8 cellular contexts compared by ENCODE assay signal in the genomic region with DNA sequence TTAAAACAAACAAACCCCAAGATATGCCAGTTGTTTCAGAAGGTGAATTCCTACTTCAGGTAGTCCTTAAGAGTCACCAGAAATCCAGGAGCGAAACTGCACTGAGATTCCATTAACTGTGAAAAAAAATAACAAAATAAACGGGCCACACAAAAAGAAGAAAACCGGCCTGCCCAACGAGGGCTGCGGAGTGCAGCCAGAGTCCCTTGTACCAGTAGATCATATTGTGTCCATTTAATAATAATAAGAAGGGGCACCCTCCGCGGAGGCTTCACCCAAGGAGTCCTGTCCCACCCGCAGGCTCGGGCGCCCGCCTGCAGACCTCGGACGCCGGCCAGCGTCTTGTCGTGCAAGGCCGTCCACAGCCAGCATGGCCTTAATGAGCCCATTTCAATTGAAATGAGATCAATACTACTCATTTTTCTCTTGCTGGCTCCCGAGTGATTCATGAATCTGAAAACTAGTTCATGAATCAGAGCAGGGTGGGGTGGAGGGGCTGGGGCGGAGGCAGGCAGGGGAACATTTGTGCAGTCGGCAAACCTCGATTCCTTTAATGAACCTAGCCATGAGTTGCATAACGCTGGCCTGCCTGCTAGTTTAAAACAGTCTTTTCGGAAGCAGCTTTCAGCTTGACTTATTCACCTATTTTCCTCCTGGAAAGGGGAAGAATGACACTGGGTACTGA.
DNase-seq lines count a peak whose midpoint lies in the region; ATAC-seq, FAIRE-seq and TF ChIP-seq lines count a peak whose summit lies in the region.

No MANE protein-coding gene starts in this region.

- peaks cover 73% of the 10 kb centered on the region for H3K4me1 Mint-ChIP-seq in activated T-helper 2 cell treated with anti-CD3 and anti-CD28 coated beads, Interferon-gamma antibody, Interleukin-2, Interleukin-4, amounts not matched to agents 10 μg/mL and 5 μg/mL and 100 μg/mL, durations not matched to agents 14 hours and 24 hours and 36 hours (ENCODE audit: low read depth)

- POLR2A ChIA-PET in PC-9 (lab: Charles Lee; ENCODE audit: unreplicated experiment), result interaction anchor here (0.6 to 2.3 kb wide), 7 partner anchors 50 to 381 kb away, joined by 3 to 65 read pairs (median 6); no protein-coding TSS in a partner anchor

- ATAC-seq in omental fat pad (ENCODE audit: low FRiP score) (peak; percentile 44), HG02885 (IDR thresholded peaks at IDR 0.05; ENCODE audit: poor library complexity, unreplicated experiment) (no peak)

- H3K27me3 Mint-ChIP-seq in activated T-helper 2 cell treated with anti-CD3 and anti-CD28 coated beads, Interferon-gamma antibody, Interleukin-2, Interleukin-4, amounts not matched to agents 10 μg/mL and 5 μg/mL and 100 μg/mL, durations not matched to agents 14 hours and 24 hours and 36 hours (ENCODE audit: low read depth), result no peaks in the 10 kb centered on the region

- no peaks in the 10 kb centered on the region for H4K20me1 ChIP-seq in PC-9 (ENCODE audit: insufficient read depth)

- WGBS in testis, 2 donors, result 17 to 34% methylated on average over 23 of the region's 23 CpGs

- H2AFZ ChIP-seq in PC-9, result peak overlapping the region; percentile 69

- no peak for TF ChIP-seq CTCF in PC-9 (conservative IDR thresholded peaks at IDR 0.05)
- no peak for TF ChIP-seq CTCF in fibroblast of pulmonary artery (IDR thresholded peaks at IDR 0.05; ENCODE audit: low read length, missing control alignments)
- TF ChIP-seq CTCF in omental fat pad (IDR thresholded peaks at IDR 0.05), result no peak
- no peak for TF ChIP-seq CTCF in testis (IDR thresholded peaks at IDR 0.05)

- H3K4me3 Mint-ChIP-seq in activated T-helper 2 cell treated with anti-CD3 and anti-CD28 coated beads, Interferon-gamma antibody, Interleukin-2, Interleukin-4, amounts not matched to agents 10 μg/mL and 5 μg/mL and 100 μg/mL, durations not matched to agents 14 hours and 24 hours and 36 hours (ENCODE audit: low read depth), result peak overlapping the region; percentile 72

- no peaks in the 10 kb centered on the region for H3K9me3 Mint-ChIP-seq in activated T-helper 2 cell treated with anti-CD3 and anti-CD28 coated beads, Interferon-gamma antibody, Interleukin-2, Interleukin-4, amounts not matched to agents 10 μg/mL and 5 μg/mL and 100 μg/mL, durations not matched to agents 14 hours and 24 hours and 36 hours

- intact Hi-C loops in PC-9 (cut with micrococcal nuclease; ENCODE audit: unreplicated experiment) (loop anchor here (1.0 kb wide), 1 partner anchor 39 kb away; no protein-coding TSS in a partner anchor), testis (cut with DNase I; ENCODE audit: low total_unique reads) (loop anchor here (5.0 to 10.0 kb wide), 3 partner anchors 186 to 354 kb away; no protein-coding TSS in a partner anchor)
- intact Hi-C loops in activated T-helper 2 cell treated with anti-CD3 and anti-CD28 coated beads, Interferon-gamma antibody, Interleukin-2, Interleukin-4, amounts not matched to agents 10 μg/mL and 5 μg/mL and 100 μg/mL, durations not matched to agents 14 hours and 24 hours and 36 hours (cut with micrococcal nuclease), result loop anchor here (1.0 to 5.0 kb wide), 6 partner anchors 8 to 239 kb away; no protein-coding TSS in a partner anchor

- H3K27ac Mint-ChIP-seq in activated T-helper 2 cell treated with anti-CD3 and anti-CD28 coated beads, Interferon-gamma antibody, Interleukin-2, Interleukin-4, amounts not matched to agents 10 μg/mL and 5 μg/mL and 100 μg/mL, durations not matched to agents 14 hours and 24 hours and 36 hours, result peak overlapping the region; percentile 99

- H3K27ac ChIP-seq in PC-9, result peak overlapping the region; percentile 97
- H3K27ac ChIP-seq in testis, result peak overlapping the region; percentile 89 to 96

- peak overlapping the region; percentile 78 for H3K4me2 ChIP-seq in PC-9

- H3K36me3 Mint-ChIP-seq in activated T-helper 2 cell treated with anti-CD3 and anti-CD28 coated beads, Interferon-gamma antibody, Interleukin-2, Interleukin-4, amounts not matched to agents 10 μg/mL and 5 μg/mL and 100 μg/mL, durations not matched to agents 14 hours and 24 hours and 36 hours (ENCODE audit: low read depth), result peaks cover 10% of the 10 kb centered on the region

- DNase-seq in GM19239 (ENCODE audit: insufficient read length, low spot score), result no peak
- peak in 1 of 2 experiments; percentile 90 for DNase-seq in PC-9
- DNase-seq in activated T-helper 2 cell treated with anti-CD3 and anti-CD28 coated beads, Interferon-gamma antibody, Interleukin-2, Interleukin-4, amounts not matched to agents 10 μg/mL and 5 μg/mL and 100 μg/mL, durations not matched to agents 14 hours and 24 hours and 36 hours (ENCODE audit: low spot score), result peak; percentile 26
- peak; percentile 95 for DNase-seq in fibroblast of pulmonary artery (ENCODE audit: low read depth)
- no peak for DNase-seq in omental fat pad (ENCODE audit: low spot score)
- DNase-seq in testis, result peak; percentile 67
- no peak for DNase-seq in NCI-H748 treated with DMSO at 0.1 percent for 48 hours (lab: John Stamatoyannopoulos, UW)

- no peak for TF ChIP-seq POLR2A in testis (IDR thresholded peaks at IDR 0.05)

- peaks cover 15% of the 10 kb centered on the region; the same call in 1 of the 2 replicates for H3K79me2 ChIP-seq in PC-9 (ENCODE audit: low read depth)

- H3K9me3 ChIP-seq in PC-9 (ENCODE audit: insufficient read depth, low read depth), result no peaks in the 10 kb centered on the region
- no peaks in the 10 kb centered on the region for H3K9me3 ChIP-seq in testis

- H3F3A ChIP-seq in PC-9 (ENCODE audit: insufficient read depth, low read depth), result peaks cover 51% of the 10 kb centered on the region

- H3K9me2 ChIP-seq in PC-9 (ENCODE audit: insufficient read depth), result no peaks in the 10 kb centered on the region

- CTCF ChIA-PET in PC-9 (lab: Charles Lee), result interaction anchor here (0.6 to 1.1 kb wide), 3 partner anchors 69 to 111 kb away, joined by 4 to 5 read pairs (median 4); no protein-coding TSS in a partner anchor

- peaks cover 70% of the 10 kb centered on the region for H3K4me1 ChIP-seq in PC-9 (replicated peaks; ENCODE audit: insufficient read depth)
- H3K4me1 ChIP-seq in testis, result peaks cover 94% of the 10 kb centered on the region

- H3K4me3 ChIP-seq in PC-9 (peak overlapping the region; percentile 53), fibroblast of pulmonary artery (replicated peaks; ENCODE audit: low read depth, low read length) (peak overlapping the region; percentile 27), testis (peak overlapping the region; percentile 4 to 13)

- H3K27me3 ChIP-seq in PC-9 (ENCODE audit: insufficient read depth, low read depth) (no peaks in the 10 kb centered on the region), testis (no peaks in the 10 kb centered on the region)

- H3K36me3 ChIP-seq in PC-9 (ENCODE audit: low read depth) (no peaks in the 10 kb centered on the region), testis (ENCODE audit: low read depth, missing control alignments) (no peaks in the 10 kb centered on the region)

- BruUV-seq in PC-9 (replicated peaks; lab: Mats Ljungman, UMichigan), result TSS peak; percentile 44

- peak; percentile 23 for FAIRE-seq in GM19239 (lab: Jason Lieb, UNC)

Comparison
In these comparisons a context has a peak if more than half of its experiments do, and no peak if none do; other contexts are left out.
1. DNase-seq: peak in activated T-helper 2 cell treated with anti-CD3 and anti-CD28 coated beads, Interferon-gamma antibody, Interleukin-2, Interleukin-4, amounts not matched to agents 10 μg/mL and 5 μg/mL and 100 μg/mL, durations not matched to agents 14 hours and 24 hours and 36 hours (single experiment), fibroblast of pulmonary artery (single experiment) and testis (single experiment); none in GM19239 (single experiment), omental fat pad (single experiment) and NCI-H748 treated with DMSO at 0.1 percent for 48 hours (single experiment).
2. Peak in every context shown above with its lines, with median percentiles within 50 percentile points of each other: H3K4me3 ChIP-seq.